In the genomic region with DNA sequence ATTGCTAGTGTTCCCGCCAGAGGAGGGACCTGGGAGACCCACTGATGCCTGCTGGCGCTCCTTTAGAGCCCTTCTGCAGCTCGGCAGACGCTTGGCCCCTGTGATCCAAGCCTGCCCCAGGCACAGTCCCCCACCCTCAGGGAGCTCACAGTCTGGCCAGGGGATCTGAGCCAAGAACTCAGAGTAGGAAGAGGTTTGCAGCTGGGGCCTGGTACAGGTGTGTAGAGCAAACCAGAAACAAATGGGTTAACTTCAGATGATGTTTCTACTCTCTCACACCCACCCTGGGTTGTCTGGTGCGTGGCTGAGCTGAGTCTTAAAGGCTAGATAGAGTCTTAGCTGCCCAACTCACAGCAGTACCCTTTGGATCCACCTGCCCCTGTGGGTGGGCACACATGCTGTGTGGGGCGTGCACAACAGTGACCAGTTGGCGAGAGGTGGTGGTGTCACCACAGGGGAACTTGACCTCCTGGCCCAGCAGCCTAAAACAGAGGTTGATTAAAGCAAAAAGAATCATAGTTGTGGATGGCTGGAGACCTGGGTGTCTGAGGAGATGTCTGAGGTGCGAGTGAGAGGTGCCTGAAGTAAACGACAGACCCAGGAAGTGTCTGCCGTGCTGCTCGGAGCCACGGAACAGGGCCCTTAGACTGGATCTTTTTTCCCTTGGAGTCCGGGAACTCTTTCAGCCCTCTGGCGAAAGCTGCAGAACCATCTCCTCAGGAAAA, we compare ENCODE assay signal across 10 cellular contexts. TPM values are rescaled to one million over a fixed set of nuclear protein-coding genes. Genes with fewer than 3 reads are reported as not detected.
DNase-seq lines count a peak whose midpoint lies in the region; ATAC-seq and TF ChIP-seq lines count a peak whose summit lies in the region.
"Had no signal": no experiment of that assay in that cellular context is flagged by ENCODE, and none has a peak within 500 bp of the region (broad histone marks: within the 10 kb centered on the region; RNA-seq: fewer than 3 reads in every experiment).

No MANE protein-coding gene starts in this region.

- no peak overlapping the region for H3K4me3 Mint-ChIP-seq in central memory CD8-positive, alpha-beta T cell
- H3K4me3 Mint-ChIP-seq in naive thymus-derived CD8-positive, alpha-beta T cell, result peak overlapping the region in 4 of 10 donors; percentile 16 to 52 (median 38)

- intact Hi-C loops in Right ventricle myocardium superior (cut with DNase I) (no loop called here), upper lobe of right lung (cut with DNase I) (no loop called here)

- peaks cover 2% of the 10 kb centered on the region for H3K36me3 Mint-ChIP-seq in central memory CD8-positive, alpha-beta T cell (ENCODE audit: insufficient read depth)
- H3K36me3 Mint-ChIP-seq in naive thymus-derived CD8-positive, alpha-beta T cell, result no peaks in the 10 kb centered on the region

- peaks cover 54% of the 10 kb centered on the region for H3K4me1 Mint-ChIP-seq in central memory CD8-positive, alpha-beta T cell
- peaks cover 10 to 60% (median 41%) of the 10 kb centered on the region in 4 donors for H3K4me1 Mint-ChIP-seq in naive thymus-derived CD8-positive, alpha-beta T cell

- no peaks in the 10 kb centered on the region for H3K27me3 ChIP-seq in right atrium auricular region
- H3K27me3 ChIP-seq in upper lobe of right lung, result no peaks in the 10 kb centered on the region

- DNase-seq in right atrium auricular region (ENCODE audit: low spot score) (no peak), Right ventricle myocardium superior (no peak), upper lobe of right lung (no peak), NCI-H1930 (lab: John Stamatoyannopoulos, UW) (no peak), NCI-H2029 (lab: John Stamatoyannopoulos, UW) (no peak)
- DNase-seq in central memory CD8-positive, alpha-beta T cell (ENCODE audit: low spot score in 2 of 2), result no peak
- no peak for DNase-seq in naive thymus-derived CD8-positive, alpha-beta T cell
- DNase-seq: NCI-H1092 treated with DMSO at 0.1 percent for 48 hours had no signal

- no peak for TF ChIP-seq CTCF in right atrium auricular region (IDR thresholded peaks at IDR 0.05)
- TF ChIP-seq CTCF in upper lobe of right lung (IDR thresholded peaks at IDR 0.05), result no peak

- POLR2A ChIA-PET in naive thymus-derived CD8-positive, alpha-beta T cell (lab: Charles Lee), result interaction anchor here (0.6 kb wide), 1 partner anchor 443 kb away, joined by 4 read pairs; no protein-coding TSS in a partner anchor

- ATAC-seq in Right ventricle myocardium superior (ENCODE audit: poor library complexity), result no peak
- ATAC-seq in central memory CD8-positive, alpha-beta T cell (replicated peaks; ENCODE audit: extremely low read depth, poor library complexity, severe bottlenecking), result no peak
- no peak for ATAC-seq in naive thymus-derived CD8-positive, alpha-beta T cell
- no peak for ATAC-seq in upper lobe of right lung
- ATAC-seq in GM18517 (IDR thresholded peaks at IDR 0.05; ENCODE audit: unreplicated experiment), result no peak

- H3K27ac Mint-ChIP-seq in central memory CD8-positive, alpha-beta T cell (ENCODE audit: low read depth), result peak overlapping the region; percentile 57
- peak overlapping the region in 7 of 10 donors; percentile 35 to 82 (median 64) for H3K27ac Mint-ChIP-seq in naive thymus-derived CD8-positive, alpha-beta T cell

- H3K27me3 Mint-ChIP-seq in central memory CD8-positive, alpha-beta T cell, result no peaks in the 10 kb centered on the region
- no peaks in the 10 kb centered on the region for H3K27me3 Mint-ChIP-seq in naive thymus-derived CD8-positive, alpha-beta T cell

- H3K9me3 ChIP-seq in right atrium auricular region (no peaks in the 10 kb centered on the region), upper lobe of right lung (no peaks in the 10 kb centered on the region)

- H3K27ac ChIP-seq in right atrium auricular region (peak overlapping the region; percentile 33 to 65), upper lobe of right lung (peak overlapping the region; percentile 73)
- H3K27ac ChIP-seq: C4-2B had no signal

- H3K4me1 ChIP-seq in right atrium auricular region, result peaks cover 0 to 40% of the 10 kb centered on the region in 2 donors
- H3K4me1 ChIP-seq in upper lobe of right lung, result peaks cover 32% of the 10 kb centered on the region

- H3K9me3 Mint-ChIP-seq in central memory CD8-positive, alpha-beta T cell, result no peaks in the 10 kb centered on the region
- H3K9me3 Mint-ChIP-seq in naive thymus-derived CD8-positive, alpha-beta T cell, result no peaks in the 10 kb centered on the region

- H3K36me3 ChIP-seq in right atrium auricular region (no peaks in the 10 kb centered on the region), upper lobe of right lung (no peaks in the 10 kb centered on the region)

- H3K4me3 ChIP-seq in right atrium auricular region, result peak overlapping the region in 1 of 2 donors; percentile 11
- H3K4me3 ChIP-seq in upper lobe of right lung, result peak overlapping the region; percentile 16

RNA-seq across cellular contexts. Expression of a gene that starts 31.2 kb away (rescaled TPM):
- total RNA-seq in right atrium auricular region (100 to 1,000 TPM in 1 of 2 donors, 10 to 100 TPM in 1; 79.4 to 124 TPM), Right ventricle myocardium superior (37.5 TPM), upper lobe of right lung (225 TPM)
- 10 to 100 TPM; 70.7 to 74.4 TPM for total RNA-seq in naive thymus-derived CD8-positive, alpha-beta T cell
- polyA plus RNA-seq in naive thymus-derived CD8-positive, alpha-beta T cell, result 100 to 1,000 TPM in 2 of 3 donors, 10 to 100 TPM in 1; 80.3 to 301 (median 110) TPM
